ENCODE assay signal across 1 cellular context in the genomic region with DNA sequence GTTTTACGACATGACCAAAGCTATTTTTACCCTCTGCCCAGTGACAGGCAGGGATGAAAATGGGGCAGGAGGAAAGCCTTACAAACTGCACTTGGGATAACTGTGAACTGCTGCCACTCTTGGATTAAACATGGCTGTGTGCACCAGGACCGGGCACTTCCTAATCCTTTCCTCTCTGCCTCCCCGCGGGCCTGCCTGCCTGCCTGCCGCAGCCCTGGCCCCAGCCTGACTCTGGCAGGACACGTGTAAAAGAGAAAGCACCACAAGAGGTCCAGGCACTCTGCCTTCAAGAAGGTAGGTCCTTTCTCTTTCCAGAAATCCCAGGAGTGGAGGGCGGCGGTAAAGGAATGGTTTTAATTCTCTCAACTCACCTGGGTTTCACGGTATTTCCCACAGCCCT.
TF ChIP-seq lines count a peak whose summit lies in the region.

No MANE protein-coding gene starts in this region.

TF ChIP-seq in GM23338, 12 proteins besides CTCF, POLR2A, EP300 and RAD21:
- TF ChIP-seq EZH2phosphoT487 (IDR thresholded peaks at IDR 0.05; ENCODE audit: unreplicated experiment) (no peak), CREB1 (CRISPR knock-in tag; IDR thresholded peaks at IDR 0.05; ENCODE audit: low read depth) (no peak), EZH2 (IDR thresholded peaks at IDR 0.05; ENCODE audit: low read depth, unreplicated experiment) (no peak), JUNB (IDR thresholded peaks at IDR 0.05; ENCODE audit: unreplicated experiment) (no peak), ZNF331 (CRISPR knock-in tag; IDR thresholded peaks at IDR 0.05; ENCODE audit: low read depth) (no peak)
- TF ChIP-seq, protein P1, sequence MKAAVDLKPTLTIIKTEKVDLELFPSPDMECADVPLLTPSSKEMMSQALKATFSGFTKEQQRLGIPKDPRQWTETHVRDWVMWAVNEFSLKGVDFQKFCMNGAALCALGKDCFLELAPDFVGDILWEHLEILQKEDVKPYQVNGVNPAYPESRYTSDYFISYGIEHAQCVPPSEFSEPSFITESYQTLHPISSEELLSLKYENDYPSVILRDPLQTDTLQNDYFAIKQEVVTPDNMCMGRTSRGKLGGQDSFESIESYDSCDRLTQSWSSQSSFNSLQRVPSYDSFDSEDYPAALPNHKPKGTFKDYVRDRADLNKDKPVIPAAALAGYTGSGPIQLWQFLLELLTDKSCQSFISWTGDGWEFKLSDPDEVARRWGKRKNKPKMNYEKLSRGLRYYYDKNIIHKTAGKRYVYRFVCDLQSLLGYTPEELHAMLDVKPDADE (IDR thresholded peaks at IDR 0.05): no peak
TF ChIP-seq in GM23338: peak in this region for 0.
